9 cellular contexts compared by ENCODE assay signal in genomic region chr10:124902462-124902861, GRCh38.
"Had no signal": no experiment of that assay in that cellular context is flagged by ENCODE, and none has a peak within 500 bp of the region (broad histone marks: within the 10 kb centered on the region; RNA-seq: fewer than 3 reads in every experiment).

No MANE protein-coding gene starts in this region.

- H3K9me3 Mint-ChIP-seq: GM23338, H9, IgD-negative memory B cell had no signal

- H3K4me3 ChIP-seq: GM23338 had no signal

- H3K27ac ChIP-seq: KMS-11 had no signal

- H3K4me1 Mint-ChIP-seq: IgD-negative memory B cell had no signal

- DNase-seq: H9, HCEC 1CT, KBM-7 had no signal

- H3K9ac ChIP-seq: KMS-11 had no signal

- H3K27ac Mint-ChIP-seq: GM23338, H9, IgD-negative memory B cell had no signal

- H3K36me3 Mint-ChIP-seq: IgD-negative memory B cell had no signal

- FAIRE-seq: H1, H54, HTR-8/SVneo had no signal

- H3K4me3 Mint-ChIP-seq: GM23338, H9, IgD-negative memory B cell had no signal

- H3K4me2 ChIP-seq: GM23338, KMS-11 had no signal
